ENCODE assay signal across 26 cellular contexts in the genomic region with DNA sequence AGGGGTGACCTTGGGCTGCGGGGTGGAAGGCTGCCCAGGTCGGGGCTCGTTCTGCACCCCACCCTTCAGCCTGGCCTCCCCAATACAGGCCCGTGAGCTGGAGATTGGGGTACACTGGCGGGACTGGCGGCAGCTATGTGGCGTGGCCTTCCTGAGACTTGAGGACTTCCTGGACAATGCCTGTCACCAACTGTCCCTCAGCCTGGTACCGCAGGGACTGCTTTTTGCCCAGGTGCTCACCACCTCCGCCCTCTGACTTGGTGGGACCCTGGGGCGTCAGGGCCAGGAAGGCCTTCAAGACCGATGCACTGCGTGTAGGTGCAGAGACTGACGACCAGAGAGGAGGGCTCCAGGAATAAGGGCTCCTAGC. TPM values are rescaled to one million over a fixed set of nuclear protein-coding genes. Genes with fewer than 3 reads are reported as not detected.
A peak's percentile ranks its signal among the peaks of the same experiment; 100 is the strongest.
DNase-seq lines count a peak whose midpoint lies in the region; ATAC-seq and TF ChIP-seq lines count a peak whose summit lies in the region.
"Had no signal": no experiment of that assay in that cellular context is flagged by ENCODE, and none has a peak within 500 bp of the region (broad histone marks: within the 10 kb centered on the region; RNA-seq: fewer than 3 reads in every experiment).

No MANE protein-coding gene starts in this region.

- no peaks in the 10 kb centered on the region for H3K4me1 Mint-ChIP-seq in endodermal cell
- H3K4me1 Mint-ChIP-seq: B cell had no signal

- DNase-seq in cardiac septum (ENCODE audit: low spot score) (peak; percentile 54), right cardiac atrium (no peak), endodermal cell (peak; percentile 30), osteoblast (ENCODE audit: insufficient read length, low spot score, missing footprints) (peak; percentile 35), aorta (peak; percentile 35 to 54), epidermal melanocyte (ENCODE audit: insufficient read length, low spot score) (no peak), SIG-M5 (lab: John Stamatoyannopoulos, UW) (no peak)
- DNase-seq: CD4-positive, CD25-positive, alpha-beta regulatory T cell; COR-L47; DMS79; GM23248; HCEC 1CT; IMR-90; Karpas-422; MV-4-11; NCI-H1105 treated with DMSO at 0.1 percent for 48 hours; NCI-H2029 treated with DMSO at 0.1 percent for 48 hours; NCI-H226; NCI-H510A treated with DMSO at 0.1 percent for 48 hours; NCI-H748 treated with DMSO at 0.1 percent for 48 hours; PC-9; RPMI8226 had no signal

- H3K27ac ChIP-seq in right cardiac atrium (ENCODE audit: low read length) (no peak overlapping the region), endodermal cell (ENCODE audit: low read depth, low read length) (no peak overlapping the region), osteoblast (ENCODE audit: low read depth, low read length) (no peak overlapping the region), aorta (ENCODE audit: low read depth in 1 of 2, low read length in 2 of 2) (no peak overlapping the region)
- H3K27ac ChIP-seq: A549, GM23248, PC-9, SJSA1 had no signal

- H3K36me3 Mint-ChIP-seq in endodermal cell (ENCODE audit: low read depth), result peaks cover 31% of the 10 kb centered on the region
- H3K36me3 Mint-ChIP-seq: CD4-positive, CD25-positive, alpha-beta regulatory T cell had no signal

- H4K20me1 ChIP-seq in osteoblast (ENCODE audit: insufficient read depth, low read length), result no peaks in the 10 kb centered on the region

- no peak overlapping the region for H3K4me2 ChIP-seq in osteoblast (ENCODE audit: insufficient read depth, low read length)
- H3K4me2 ChIP-seq: A549, PC-9 had no signal

- H3K9me3 ChIP-seq in right cardiac atrium (ENCODE audit: control insufficient read depth, low read length) (no peaks in the 10 kb centered on the region), endodermal cell (ENCODE audit: control insufficient read depth, low read length) (no peaks in the 10 kb centered on the region), osteoblast (ENCODE audit: low read depth, low read length) (no peaks in the 10 kb centered on the region), aorta (ENCODE audit: control insufficient read depth, low read length) (no peaks in the 10 kb centered on the region)
- H3K9me3 ChIP-seq: A549, SJSA1 had no signal

- 94% methylated on average over 13 of the region's 13 CpGs for WGBS in right cardiac atrium
- WGBS in endodermal cell (ENCODE audit: insufficient coverage in 1 of 2, insufficient read length in 1 of 2), 2 experiments, result 92 to 97% methylated on average over 13 of the region's 13 CpGs
- WGBS in aorta, 2 donors, result 95 to 97% methylated on average over 13 of the region's 13 CpGs

- H3K79me2 ChIP-seq in osteoblast (ENCODE audit: insufficient read depth, low read length), result no peaks in the 10 kb centered on the region

- H3K4me3 Mint-ChIP-seq in endodermal cell, result no peak overlapping the region
- H3K4me3 Mint-ChIP-seq: B cell; CD4-positive, CD25-positive, alpha-beta regulatory T cell had no signal

- no peak overlapping the region for H3K9ac ChIP-seq in endodermal cell (ENCODE audit: extremely low read depth, low read length, poor library complexity, severe bottlenecking)
- H3K9ac ChIP-seq: GM23248 had no signal

- H3K36me3 ChIP-seq in endodermal cell (ENCODE audit: control insufficient read depth, insufficient read depth, low read length) (peaks cover 16% of the 10 kb centered on the region), osteoblast (ENCODE audit: insufficient read depth, low read length) (no peaks in the 10 kb centered on the region), aorta (ENCODE audit: control insufficient read depth in 1 of 2, insufficient read depth in 2 of 2, low read length in 1 of 2) (no peaks in the 10 kb centered on the region)

- intact Hi-C loops in cardiac septum (cut with DNase I), result no loop called here
- intact Hi-C loops in right cardiac atrium (cut with DNase I), result no loop called here
- intact Hi-C loops in aorta (cut with DNase I), result no loop called here

- H3K27me3 ChIP-seq in right cardiac atrium (ENCODE audit: control insufficient read depth, insufficient read depth) (no peaks in the 10 kb centered on the region), endodermal cell (ENCODE audit: control insufficient read depth, insufficient read depth, low read length, poor library complexity, severe bottlenecking) (no peaks in the 10 kb centered on the region), osteoblast (ENCODE audit: insufficient read depth, low read length) (no peaks in the 10 kb centered on the region), aorta (ENCODE audit: control insufficient read depth in 1 of 2, insufficient read depth in 2 of 2, low read length in 1 of 2) (no peaks in the 10 kb centered on the region)
- H3K27me3 ChIP-seq: SJSA1 had no signal

- no peak overlapping the region for H3K4me3 ChIP-seq in right cardiac atrium (ENCODE audit: low read length)
- H3K4me3 ChIP-seq in endodermal cell (ENCODE audit: low read length), result no peak overlapping the region
- no peak overlapping the region for H3K4me3 ChIP-seq in osteoblast (ENCODE audit: insufficient read depth, low read length)
- no peak overlapping the region for H3K4me3 ChIP-seq in aorta (ENCODE audit: low read length in 2 of 2)
- H3K4me3 ChIP-seq: A549, GM23248, PC-9, SJSA1 had no signal

- no peak overlapping the region for H3K27ac Mint-ChIP-seq in endodermal cell
- H3K27ac Mint-ChIP-seq: B cell; CD4-positive, CD25-positive, alpha-beta regulatory T cell had no signal

- no peak for TF ChIP-seq CTCF in endodermal cell (conservative IDR thresholded peaks at IDR 0.05)
- no peak for TF ChIP-seq CTCF in osteoblast (IDR thresholded peaks at IDR 0.05; ENCODE audit: extremely low read depth, low read depth, low read length)

- ATAC-seq in right cardiac atrium (no peak), aorta (ENCODE audit: low FRiP score) (no peak), GM21515 (IDR thresholded peaks at IDR 0.05; ENCODE audit: unreplicated experiment) (no peak)

- H3K4me1 ChIP-seq in right cardiac atrium (ENCODE audit: control insufficient read depth, insufficient read depth, low read length), result no peaks in the 10 kb centered on the region
- H3K4me1 ChIP-seq in endodermal cell (ENCODE audit: control insufficient read depth, insufficient read depth, low read length), result no peaks in the 10 kb centered on the region
- no peaks in the 10 kb centered on the region for H3K4me1 ChIP-seq in osteoblast (ENCODE audit: insufficient read depth, low read length)
- H3K4me1 ChIP-seq in aorta (ENCODE audit: control insufficient read depth in 1 of 2, insufficient read depth in 2 of 2, low read length in 2 of 2), result no peaks in the 10 kb centered on the region
- H3K4me1 ChIP-seq: A549, SJSA1 had no signal

- no peak overlapping the region for H2AFZ ChIP-seq in osteoblast (ENCODE audit: low read length)
- H2AFZ ChIP-seq: GM23248, PC-9 had no signal

- no peaks in the 10 kb centered on the region for H3K27me3 Mint-ChIP-seq in endodermal cell (ENCODE audit: insufficient read depth)
- H3K27me3 Mint-ChIP-seq: B cell; CD4-positive, CD25-positive, alpha-beta regulatory T cell had no signal

- H3K9me3 Mint-ChIP-seq in endodermal cell, result no peaks in the 10 kb centered on the region
- H3K9me3 Mint-ChIP-seq: CD4-positive, CD25-positive, alpha-beta regulatory T cell had no signal

RNA-seq across cellular contexts. Expression of a gene that starts 10.5 kb away (rescaled TPM):
- total RNA-seq in cardiac septum (7.4 TPM), right cardiac atrium (10 to 100 TPM in 1 of 4 donors, 1 to 10 TPM in 3; 8.3 to 11.5 (median 9.4) TPM), endodermal cell (10 to 100 TPM; 50.5 to 59.6 TPM), osteoblast (32.7 and 35.1 TPM in 2 replicates), aorta (10 to 100 TPM; 11.2 to 13.1 TPM)
- polyA plus RNA-seq in right cardiac atrium (13.1 TPM), aorta (10 to 100 TPM; 21.3 to 30.9 TPM)
- 27.6 TPM for polyA plus RNA-seq in endodermal cell (2013, experiment 1 of 2)
- polyA plus RNA-seq in endodermal cell (2013, experiment 2 of 2), result 26.7 TPM

RNA-seq across cellular contexts. Expression of a gene that starts 11.1 kb away (rescaled TPM):
- total RNA-seq in cardiac septum (6.2 TPM), right cardiac atrium (1 to 10 TPM; 4.7 to 8.7 (median 7.4) TPM), endodermal cell (10 to 100 TPM; 26.0 to 27.2 TPM), osteoblast (3.5 and 4.3 TPM in 2 replicates), aorta (10 to 100 TPM in 1 of 2 donors, 1 to 10 TPM in 1; 7.1 to 11.1 TPM)
- polyA plus RNA-seq in right cardiac atrium (6.5 TPM), aorta (1 to 10 TPM; 1.3 to 2.5 TPM)
- polyA plus RNA-seq in endodermal cell (2013, experiment 1 of 2), result 17.5 TPM
- 17.8 TPM for polyA plus RNA-seq in endodermal cell (2013, experiment 2 of 2)

RNA-seq across cellular contexts. Expression of a gene that starts 24.4 kb away (rescaled TPM):
- 212 TPM for total RNA-seq in cardiac septum
- 100 to 1,000 TPM; 180 to 210 (median 191) TPM for total RNA-seq in right cardiac atrium
- 86.1 TPM for polyA plus RNA-seq in right cardiac atrium
- total RNA-seq in endodermal cell, result 100 to 1,000 TPM; 762 to 795 TPM
- polyA plus RNA-seq in endodermal cell (2013, experiment 1 of 2), result 715 TPM
- 707 TPM for polyA plus RNA-seq in endodermal cell (2013, experiment 2 of 2)
- total RNA-seq in osteoblast, result 365 and 397 TPM in 2 replicates
- total RNA-seq in aorta, result 100 to 1,000 TPM; 190 to 195 TPM
- polyA plus RNA-seq in aorta, result 100 to 1,000 TPM in 1 of 2 donors, 10 to 100 TPM in 1; 98.5 to 167 TPM

RNA-seq across cellular contexts. Expression of a gene that starts 56.7 kb away (rescaled TPM):
- 29.6 TPM for total RNA-seq in cardiac septum
- 10 to 100 TPM; 13.5 to 25.6 (median 18.5) TPM for total RNA-seq in right cardiac atrium
- 30.2 TPM for polyA plus RNA-seq in right cardiac atrium
- 100 to 1,000 TPM in 1 of 2 donors, 10 to 100 TPM in 1; 87.8 to 119 TPM for total RNA-seq in endodermal cell
- 83.9 TPM for polyA plus RNA-seq in endodermal cell (2013, experiment 1 of 2)
- 77.9 TPM for polyA plus RNA-seq in endodermal cell (2013, experiment 2 of 2)
- 51.3 and 52.1 TPM in 2 replicates for total RNA-seq in osteoblast
- total RNA-seq in aorta, result 10 to 100 TPM in 1 of 2 donors, 1 to 10 TPM in 1; 9.0 to 15.3 TPM
- polyA plus RNA-seq in aorta, result 10 to 100 TPM; 20.2 to 55.3 TPM

RNA-seq across cellular contexts. Expression of a gene that starts 58.3 kb away (rescaled TPM):
- total RNA-seq in cardiac septum, result 51.8 TPM
- 10 to 100 TPM; 40.6 to 56.8 (median 47.2) TPM for total RNA-seq in right cardiac atrium
- 34.7 TPM for polyA plus RNA-seq in right cardiac atrium
- total RNA-seq in endodermal cell, result 10 to 100 TPM; 33.0 to 33.8 TPM
- polyA plus RNA-seq in endodermal cell (2013, experiment 1 of 2), result 23.8 TPM
- 22.5 TPM for polyA plus RNA-seq in endodermal cell (2013, experiment 2 of 2)
- total RNA-seq in osteoblast, result 26.4 and 27.1 TPM in 2 replicates
- total RNA-seq in aorta, result 10 to 100 TPM; 29.6 to 42.9 TPM
- 10 to 100 TPM; 14.5 to 39.6 TPM for polyA plus RNA-seq in aorta

Comparison
In these comparisons a context has a peak if more than half of its experiments do, and no peak if none do; other contexts are left out.
1. DNase-seq: peak in cardiac septum (single experiment), endodermal cell (single experiment), osteoblast (single experiment) and aorta (2 of 2); none in right cardiac atrium (0 of 3), epidermal melanocyte (single experiment) and SIG-M5 (single experiment).